Comparison of ENCODE assay signal across 19 cellular contexts in the genomic region with DNA sequence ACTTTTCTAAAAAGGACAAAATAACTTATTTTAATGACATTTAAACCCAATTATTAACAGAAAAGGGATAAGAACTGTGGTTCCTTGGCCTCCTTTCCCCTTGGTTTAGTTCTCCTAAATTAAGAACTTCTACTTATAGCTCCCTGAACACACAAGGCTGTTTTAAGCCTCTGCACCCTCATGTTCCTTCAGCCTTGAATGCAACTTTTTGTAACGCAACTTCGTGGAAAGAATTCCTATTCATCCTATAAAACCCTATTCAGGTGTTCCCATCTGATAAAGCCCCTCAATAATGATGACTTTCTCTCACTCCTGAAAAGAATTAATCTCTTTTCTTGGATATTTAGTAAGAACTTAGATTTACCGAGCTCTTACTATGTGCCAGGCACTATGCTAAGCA. TPM values are rescaled to one million over a fixed set of nuclear protein-coding genes. Genes with fewer than 3 reads are reported as not detected.
A peak's percentile ranks its signal among the peaks of the same experiment; 100 is the strongest.
DNase-seq lines count a peak whose midpoint lies in the region; ATAC-seq and TF ChIP-seq lines count a peak whose summit lies in the region.
"Had no signal": no experiment of that assay in that cellular context is flagged by ENCODE, and none has a peak within 500 bp of the region (broad histone marks: within the 10 kb centered on the region; RNA-seq: fewer than 3 reads in every experiment).

No MANE protein-coding gene starts in this region.

- TF ChIP-seq RAD21 in liver (IDR thresholded peaks at IDR 0.05) = no peak

- H3K9me3 ChIP-seq in heart left ventricle (no peaks in the 10 kb centered on the region), liver (ENCODE audit: control insufficient read depth in 4 of 4, low read length in 3 of 4) (no peaks in the 10 kb centered on the region), thoracic aorta (no peaks in the 10 kb centered on the region)
- no peaks in the 10 kb centered on the region for H3K9me3 ChIP-seq in CD8-positive, alpha-beta memory T cell (ENCODE audit: low read length)
- H3K9me3 ChIP-seq: Peyer's patch had no signal

- H3K9me3 Mint-ChIP-seq in T-cell = no peaks in the 10 kb centered on the region
- no peaks in the 10 kb centered on the region for H3K9me3 Mint-ChIP-seq in CD8-positive, alpha-beta memory T cell
- H3K9me3 Mint-ChIP-seq: nephron progenitor cell had no signal

- H3K4me1 Mint-ChIP-seq in T-cell = peaks cover 80 to 83% (median 81%) of the 10 kb centered on the region in 3 donors
- H3K4me1 Mint-ChIP-seq in CD8-positive, alpha-beta memory T cell = peaks cover 61 to 90% (median 75%) of the 10 kb centered on the region in 3 donors

- ATAC-seq in Right ventricle myocardium superior (ENCODE audit: poor library complexity) = peak; percentile 36
- no peak for ATAC-seq in heart left ventricle
- no peak for ATAC-seq in T-cell (replicated peaks in 1 of 4)
- ATAC-seq in thoracic aorta (ENCODE audit: insufficient number of reproducible peaks, low FRiP score, low read depth) = no peak
- ATAC-seq: activated CD4-positive, CD25-positive, alpha-beta regulatory T cell treated with anti-CD3 and anti-CD28 coated beads, Interleukin-2, amount 50 U/mL, for 24 hours had no signal

- peaks cover 9% of the 10 kb centered on the region for H3K36me3 Mint-ChIP-seq in T-cell
- H3K36me3 Mint-ChIP-seq in CD8-positive, alpha-beta memory T cell = peaks cover 0 to 19% (median 5%) of the 10 kb centered on the region in 3 donors

- H3K4me3 ChIP-seq in heart left ventricle = no peak overlapping the region
- H3K4me3 ChIP-seq in liver (ENCODE audit: low read depth in 1 of 3, low read length in 3 of 3) = no peak overlapping the region
- H3K4me3 ChIP-seq in thoracic aorta = peak overlapping the region; percentile 24
- H3K4me3 ChIP-seq in CD8-positive, alpha-beta memory T cell (ENCODE audit: low read length) = no peak overlapping the region
- H3K4me3 ChIP-seq: GM23248, lung, Peyer's patch had no signal

- CTCF ChIA-PET in T-cell (lab: Charles Lee) = interaction anchor here in 1 of 2 donors (0.6 kb wide), 1 partner anchor 1077 kb away, joined by 3 read pairs; no protein-coding TSS in a partner anchor
- CTCF ChIA-PET in CD8-positive, alpha-beta memory T cell (lab: Charles Lee) = interaction anchor here (1.0 kb wide), 1 partner anchor 16 kb away, joined by 3 read pairs; no protein-coding TSS in a partner anchor

- no peak overlapping the region for H3K9ac ChIP-seq in liver (ENCODE audit: low read depth in 1 of 2, low read length in 2 of 2)
- H3K9ac ChIP-seq: GM23248, KMS-11 had no signal

- no peaks in the 10 kb centered on the region for H3K27me3 Mint-ChIP-seq in T-cell
- H3K27me3 Mint-ChIP-seq in CD8-positive, alpha-beta memory T cell = peaks cover 0 to 3% of the 10 kb centered on the region in 2 donors

- POLR2A ChIA-PET in T-cell (lab: Charles Lee) = interaction anchor here (0.6 kb wide), 2 partner anchors 23 to 230 kb away, joined by 3 to 4 read pairs; no protein-coding TSS in a partner anchor
- POLR2A ChIA-PET in CD8-positive, alpha-beta memory T cell (lab: Charles Lee) = no interaction called here

- peak overlapping the region; percentile 12 to 17 for H3K27ac Mint-ChIP-seq in T-cell
- H3K27ac Mint-ChIP-seq in CD8-positive, alpha-beta memory T cell = peak overlapping the region in 3 of 8 donors; percentile 1 to 34 (median 7)
- H3K27ac Mint-ChIP-seq: nephron progenitor cell had no signal

- intact Hi-C loops in Right ventricle myocardium superior (cut with DNase I) (no loop called here), heart left ventricle (cut with DNase I) (no loop called here)

- 49 to 75% (median 57%) methylated on average over 3 of the region's 3 CpGs for WGBS in heart left ventricle, 4 donors
- WGBS in liver = 78% methylated on average over 3 of the region's 3 CpGs

- H3K27ac ChIP-seq in heart left ventricle (peak overlapping the region in 5 of 12 donors; percentile 29 to 76 (median 51)), liver (ENCODE audit: low read depth in 1 of 2, low read length in 2 of 2) (peak overlapping the region; percentile 47 to 55), thoracic aorta (peak overlapping the region in 1 of 2 donors; percentile 75)
- no peak overlapping the region for H3K27ac ChIP-seq in CD8-positive, alpha-beta memory T cell (ENCODE audit: low read depth, low read length)
- H3K27ac ChIP-seq: GM23248, KMS-11, Peyer's patch had no signal

- H3K27me3 ChIP-seq in heart left ventricle (no peaks in the 10 kb centered on the region), liver (ENCODE audit: control insufficient read depth in 4 of 4, insufficient read depth in 4 of 4, low read length in 3 of 4) (no peaks in the 10 kb centered on the region), thoracic aorta (replicated peaks; ENCODE audit: insufficient read depth) (no peaks in the 10 kb centered on the region)
- no peaks in the 10 kb centered on the region for H3K27me3 ChIP-seq in CD8-positive, alpha-beta memory T cell (ENCODE audit: insufficient read depth, low read length, poor library complexity, severe bottlenecking)
- H3K27me3 ChIP-seq: Peyer's patch had no signal

- no peak for TF ChIP-seq CTCF in heart left ventricle (IDR thresholded peaks at IDR 0.05)
- TF ChIP-seq CTCF in liver (IDR thresholded peaks at IDR 0.05; ENCODE audit: low read depth, low read length, missing input control) = no peak
- no peak for TF ChIP-seq CTCF in thoracic aorta (IDR thresholded peaks at IDR 0.05)

- H3K36me3 ChIP-seq in heart left ventricle (peaks cover 0 to 38% (median 0%) of the 10 kb centered on the region in 9 donors), liver (ENCODE audit: control insufficient read depth in 4 of 4, insufficient read depth in 3 of 4, low read depth in 1 of 4, low read length in 3 of 4) (peaks cover 0 to 3% (median under 1%) of the 10 kb centered on the region in 4 donors), thoracic aorta (no peaks in the 10 kb centered on the region)
- no peaks in the 10 kb centered on the region for H3K36me3 ChIP-seq in CD8-positive, alpha-beta memory T cell (ENCODE audit: insufficient read depth, low read length)
- H3K36me3 ChIP-seq: Peyer's patch had no signal

- H3K4me3 Mint-ChIP-seq in T-cell = no peak overlapping the region
- peak overlapping the region in 1 of 7 donors; percentile 53 for H3K4me3 Mint-ChIP-seq in CD8-positive, alpha-beta memory T cell
- H3K4me3 Mint-ChIP-seq: nephron progenitor cell had no signal

- H3K4me1 ChIP-seq in heart left ventricle (peaks cover 3 to 100% (median 47%) of the 10 kb centered on the region in 12 donors), liver (ENCODE audit: control insufficient read depth in 4 of 4, insufficient read depth in 4 of 4, low read length in 3 of 4) (peaks cover 17 to 62% (median 56%) of the 10 kb centered on the region in 4 donors), thoracic aorta (ENCODE audit: control insufficient read depth in 1 of 2, low read depth in 2 of 2) (peaks cover 54 to 88% of the 10 kb centered on the region in 2 donors)
- peaks cover 38% of the 10 kb centered on the region for H3K4me1 ChIP-seq in CD8-positive, alpha-beta memory T cell (ENCODE audit: insufficient read depth, low read length)

- no peak for TF ChIP-seq POLR2A in heart left ventricle (IDR thresholded peaks at IDR 0.05)

- DNase-seq in Right ventricle myocardium superior (no peak), heart left ventricle (no peak), T-cell (no peak), thoracic aorta (ENCODE audit: low spot score) (no peak), NCI-H524 (lab: John Stamatoyannopoulos, UW) (no peak), GOT3 (lab: John Stamatoyannopoulos, UW) (no peak)
- DNase-seq in CD8-positive, alpha-beta memory T cell = no peak
- DNase-seq: DMS 273 treated with DMSO at 0.1 percent for 48 hours, GM23248, NCI-H1048, NCI-H2081 treated with DMSO at 0.1 percent for 48 hours, NCI-H69, nephron progenitor cell, SW 1271 had no signal

TF ChIP-seq in liver, 16 proteins besides CTCF, POLR2A, EP300 and RAD21 (continues in another document):
- TF ChIP-seq HNF4G (IDR thresholded peaks at IDR 0.05) (no peak), FOXA2 (IDR thresholded peaks at IDR 0.05) (no peak), HNF4A (conservative IDR thresholded peaks at IDR 0.05) (no peak), FOXA1 (IDR thresholded peaks at IDR 0.05) (no peak), RXRA (IDR thresholded peaks at IDR 0.05) (no peak), TAF1 (conservative IDR thresholded peaks at IDR 0.05) (no peak), YY1 (IDR thresholded peaks at IDR 0.05) (no peak)
- TF ChIP-seq, protein P1, sequence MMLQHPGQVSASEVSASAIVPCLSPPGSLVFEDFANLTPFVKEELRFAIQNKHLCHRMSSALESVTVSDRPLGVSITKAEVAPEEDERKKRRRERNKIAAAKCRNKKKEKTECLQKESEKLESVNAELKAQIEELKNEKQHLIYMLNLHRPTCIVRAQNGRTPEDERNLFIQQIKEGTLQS (IDR thresholded peaks at IDR 0.05) = no peak
- TF ChIP-seq, protein P2, sequence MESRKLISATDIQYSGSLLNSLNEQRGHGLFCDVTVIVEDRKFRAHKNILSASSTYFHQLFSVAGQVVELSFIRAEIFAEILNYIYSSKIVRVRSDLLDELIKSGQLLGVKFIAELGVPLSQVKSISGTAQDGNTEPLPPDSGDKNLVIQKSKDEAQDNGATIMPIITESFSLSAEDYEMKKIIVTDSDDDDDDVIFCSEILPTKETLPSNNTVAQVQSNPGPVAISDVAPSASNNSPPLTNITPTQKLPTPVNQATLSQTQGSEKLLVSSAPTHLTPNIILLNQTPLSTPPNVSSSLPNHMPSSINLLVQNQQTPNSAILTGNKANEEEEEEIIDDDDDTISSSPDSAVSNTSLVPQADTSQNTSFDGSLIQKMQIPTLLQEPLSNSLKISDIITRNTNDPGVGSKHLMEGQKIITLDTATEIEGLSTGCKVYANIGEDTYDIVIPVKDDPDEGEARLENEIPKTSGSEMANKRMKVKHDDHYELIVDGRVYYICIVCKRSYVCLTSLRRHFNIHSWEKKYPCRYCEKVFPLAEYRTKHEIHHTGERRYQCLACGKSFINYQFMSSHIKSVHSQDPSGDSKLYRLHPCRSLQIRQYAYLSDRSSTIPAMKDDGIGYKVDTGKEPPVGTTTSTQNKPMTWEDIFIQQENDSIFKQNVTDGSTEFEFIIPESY (IDR thresholded peaks at IDR 0.05) = no peak

RNA-seq across cellular contexts. Expression of a gene that starts 6.3 kb away (rescaled TPM):
- total RNA-seq in Right ventricle myocardium superior (127 TPM), heart left ventricle (100 to 1,000 TPM; 111 to 614 (median 148) TPM), T-cell (100 to 1,000 TPM; 113 to 242 (median 129) TPM), liver (100 to 1,000 TPM in 1 of 2 donors, 10 to 100 TPM in 1; 68.7 to 301 TPM), thoracic aorta (100 to 1,000 TPM; 217 to 360 TPM)
- polyA plus RNA-seq in heart left ventricle (100 to 1,000 TPM in 1 of 2 donors, 10 to 100 TPM in 1; 36.0 to 152 TPM), liver (100 to 1,000 TPM; 104 to 123 TPM)
- 100 to 1,000 TPM; 148 to 155 TPM for total RNA-seq in CD8-positive, alpha-beta memory T cell
- polyA plus RNA-seq in CD8-positive, alpha-beta memory T cell = 166 TPM

RNA-seq across cellular contexts. Expression of a gene that starts 41.2 kb away (rescaled TPM):
- total RNA-seq in Right ventricle myocardium superior = 200 TPM
- total RNA-seq in heart left ventricle = 100 to 1,000 TPM; 195 to 318 (median 253) TPM
- polyA plus RNA-seq in heart left ventricle = 100 to 1,000 TPM; 140 to 281 TPM
- total RNA-seq in T-cell = 1 to 10 TPM in 4 of 5 donors, under 1 TPM in 1; 0.83 to 2.3 (median 2.1) TPM
- total RNA-seq in liver = 10 to 100 TPM in 1 of 2 donors, 1 to 10 TPM in 1; 6.7 to 22.2 TPM
- 10 to 100 TPM in 1 of 2 donors, 1 to 10 TPM in 1; 6.5 to 27.0 TPM for polyA plus RNA-seq in liver
- total RNA-seq in thoracic aorta = 100 to 1,000 TPM; 579 to 938 TPM
- total RNA-seq in CD8-positive, alpha-beta memory T cell = under 1 TPM; 0.18 to 0.22 TPM
- not detected for polyA plus RNA-seq in CD8-positive, alpha-beta memory T cell
